In genomic region chr3:43338295-43338694, GRCh38 we compare ENCODE assay signal across 21 cellular contexts. TPM values are rescaled to one million over a fixed set of nuclear protein-coding genes. Genes with fewer than 3 reads are reported as not detected.
DNase-seq lines count a peak whose midpoint lies in the region; ATAC-seq and TF ChIP-seq lines count a peak whose summit lies in the region.
"Had no signal": no experiment of that assay in that cellular context is flagged by ENCODE, and none has a peak within 500 bp of the region (broad histone marks: within the 10 kb centered on the region; RNA-seq: fewer than 3 reads in every experiment).

No MANE protein-coding gene starts in this region.

- H3K27ac ChIP-seq in endodermal cell (ENCODE audit: low read depth, low read length): no peak overlapping the region
- H3K27ac ChIP-seq: coronary artery, PC-9, SJSA1 had no signal

- peaks cover 7 to 15% of the 10 kb centered on the region in 2 donors for H3K9me3 Mint-ChIP-seq in activated T-cell treated with anti-CD3 and anti-CD28 coated beads, Interleukin-2, amount 50 U/mL, for 72 hours
- peaks cover 44% of the 10 kb centered on the region for H3K9me3 Mint-ChIP-seq in endodermal cell
- peaks cover 18% of the 10 kb centered on the region for H3K9me3 Mint-ChIP-seq in stimulated activated effector memory CD8-positive, alpha-beta T cell treated with anti-CD3 and anti-CD28 coated beads, Interleukin-12 subunit alpha, Interleukin-12 subunit beta, amount 100 ng/mL, for 72 hours

- ATAC-seq in activated T-cell treated with anti-CD3 and anti-CD28 coated beads, Interleukin-2, amount 50 U/mL, for 72 hours (replicated peaks in 1 of 2): no peak
- ATAC-seq in stimulated activated effector memory CD8-positive, alpha-beta T cell treated with anti-CD3 and anti-CD28 coated beads, Interleukin-12 subunit alpha, Interleukin-12 subunit beta, amount 100 ng/mL, for 72 hours: no peak
- no peak for ATAC-seq in HG03521 (IDR thresholded peaks at IDR 0.05; ENCODE audit: unreplicated experiment)
- no peak for ATAC-seq in HG03196 (IDR thresholded peaks at IDR 0.05; ENCODE audit: unreplicated experiment)

- no peak for DNase-seq in activated T-cell treated with anti-CD3 and anti-CD28 coated beads, Interleukin-2, amount 50 U/mL, for 72 hours
- DNase-seq in activated T-cell treated with anti-CD3 and anti-CD28 coated beads for 4 hours (no peak), OCI-M1 (lab: John Stamatoyannopoulos, UW) (peak; percentile 16), endodermal cell (no peak)
- no peak for DNase-seq in stimulated activated effector memory CD8-positive, alpha-beta T cell treated with anti-CD3 and anti-CD28 coated beads, Interleukin-12 subunit alpha, Interleukin-12 subunit beta, amount 100 ng/mL, for 72 hours (ENCODE audit: low spot score in 2 of 2)
- no peak for DNase-seq in stimulated activated CD4-positive, alpha-beta T cell treated with anti-CD3 and anti-CD28 coated beads, Interleukin-15, amount 100 ng/mL, for 24 hours
- DNase-seq: activated CD4-positive, alpha-beta T cell treated with anti-CD3 and anti-CD28 coated beads, Interleukin-2, amount 50 U/mL, for 48 hours; activated naive CD4-positive, alpha-beta T cell; DND-41; HFFc6; KG1; NCI-H1105 treated with DMSO at 0.1 percent for 48 hours; NCI-H2171; NCI-H526 treated with DMSO at 0.1 percent for 48 hours; PC-9; stimulated activated CD8-positive, alpha-beta memory T cell treated with anti-CD3 and anti-CD28 coated beads, Interleukin-4, amount 100 ng/mL, for 48 hours had no signal

- H3K27me3 ChIP-seq in endodermal cell (ENCODE audit: control insufficient read depth, insufficient read depth, low read length, poor library complexity, severe bottlenecking): no peaks in the 10 kb centered on the region
- H3K27me3 ChIP-seq: SJSA1 had no signal

- H3K36me3 Mint-ChIP-seq in activated T-cell treated with anti-CD3 and anti-CD28 coated beads, Interleukin-2, amount 50 U/mL, for 72 hours (ENCODE audit: insufficient read depth in 2 of 2): peaks cover 30 to 76% of the 10 kb centered on the region in 2 donors
- peaks cover 73% of the 10 kb centered on the region for H3K36me3 Mint-ChIP-seq in endodermal cell (ENCODE audit: low read depth)
- peaks cover 94% of the 10 kb centered on the region for H3K36me3 Mint-ChIP-seq in stimulated activated effector memory CD8-positive, alpha-beta T cell treated with anti-CD3 and anti-CD28 coated beads, Interleukin-12 subunit alpha, Interleukin-12 subunit beta, amount 100 ng/mL, for 72 hours

- H3K4me3 ChIP-seq in endodermal cell (ENCODE audit: low read length): peak overlapping the region; percentile 31
- H3K4me3 ChIP-seq: coronary artery, PC-9, SJSA1 had no signal

- no peak overlapping the region for H3K4me3 Mint-ChIP-seq in activated T-cell treated with anti-CD3 and anti-CD28 coated beads, Interleukin-2, amount 50 U/mL, for 72 hours
- no peak overlapping the region for H3K4me3 Mint-ChIP-seq in endodermal cell
- no peak overlapping the region for H3K4me3 Mint-ChIP-seq in stimulated activated effector memory CD8-positive, alpha-beta T cell treated with anti-CD3 and anti-CD28 coated beads, Interleukin-12 subunit alpha, Interleukin-12 subunit beta, amount 100 ng/mL, for 72 hours
- H3K4me3 Mint-ChIP-seq: HFFc6, neural crest cell had no signal

- peaks cover 27% of the 10 kb centered on the region for H3K4me1 Mint-ChIP-seq in activated T-cell treated with anti-CD3 and anti-CD28 coated beads, Interleukin-2, amount 50 U/mL, for 72 hours (ENCODE audit: low read depth)
- H3K4me1 Mint-ChIP-seq in endodermal cell: no peaks in the 10 kb centered on the region
- H3K4me1 Mint-ChIP-seq in stimulated activated effector memory CD8-positive, alpha-beta T cell treated with anti-CD3 and anti-CD28 coated beads, Interleukin-12 subunit alpha, Interleukin-12 subunit beta, amount 100 ng/mL, for 72 hours: peaks cover 10% of the 10 kb centered on the region
- H3K4me1 Mint-ChIP-seq: neural crest cell had no signal

- peaks cover 73% of the 10 kb centered on the region for H3K36me3 ChIP-seq in endodermal cell (ENCODE audit: control insufficient read depth, insufficient read depth, low read length)

- no peaks in the 10 kb centered on the region for H3K27me3 Mint-ChIP-seq in activated T-cell treated with anti-CD3 and anti-CD28 coated beads, Interleukin-2, amount 50 U/mL, for 72 hours (ENCODE audit: low read depth)
- H3K27me3 Mint-ChIP-seq in endodermal cell (ENCODE audit: insufficient read depth): no peaks in the 10 kb centered on the region

- H3K4me1 ChIP-seq in endodermal cell (ENCODE audit: control insufficient read depth, insufficient read depth, low read length): no peaks in the 10 kb centered on the region
- H3K4me1 ChIP-seq: SJSA1 had no signal

- peak overlapping the region; percentile 72 for H3K27ac Mint-ChIP-seq in activated T-cell treated with anti-CD3 and anti-CD28 coated beads, Interleukin-2, amount 50 U/mL, for 72 hours
- H3K27ac Mint-ChIP-seq in endodermal cell: no peak overlapping the region
- peak overlapping the region; percentile 54 for H3K27ac Mint-ChIP-seq in stimulated activated effector memory CD8-positive, alpha-beta T cell treated with anti-CD3 and anti-CD28 coated beads, Interleukin-12 subunit alpha, Interleukin-12 subunit beta, amount 100 ng/mL, for 72 hours
- H3K27ac Mint-ChIP-seq: HFFc6 had no signal

- 83% methylated on average over 2 of the region's 2 CpGs; no CpG with 5 or more reads in 1 of the 2 experiments for WGBS in endodermal cell (ENCODE audit: insufficient coverage in 1 of 2, insufficient read length in 1 of 2), 2 experiments

- no peak overlapping the region for H3K9ac ChIP-seq in endodermal cell (ENCODE audit: extremely low read depth, low read length, poor library complexity, severe bottlenecking)

- peaks cover 45% of the 10 kb centered on the region for H3K9me3 ChIP-seq in endodermal cell (ENCODE audit: control insufficient read depth, low read length)

- no peak for TF ChIP-seq CTCF in endodermal cell (conservative IDR thresholded peaks at IDR 0.05)

RNA-seq across cellular contexts. Expression of gene SNRK, which starts 52.0 kb away (rescaled TPM):
- total RNA-seq in activated T-cell treated with anti-CD3 and anti-CD28 coated beads, Interleukin-2, amount 50 U/mL, for 72 hours: 10 to 100 TPM; 32.9 to 37.8 TPM
- 10 to 100 TPM; 19.4 TPM for total RNA-seq in endodermal cell
- polyA plus RNA-seq in endodermal cell (2013, experiment 1 of 2): 13.3 TPM
- 13.5 TPM for polyA plus RNA-seq in endodermal cell (2013, experiment 2 of 2)
